Comparison of ENCODE assay signal across 1 cellular context in genomic region chr20:50293244-50294139, GRCh38.
TF ChIP-seq lines count a peak whose summit lies in the region.

No MANE protein-coding gene starts in this region.

TF ChIP-seq in IMR-90, 13 proteins besides CTCF, POLR2A, EP300 and RAD21:
- TF ChIP-seq NFE2L2 (IDR thresholded peaks at IDR 0.05; ENCODE audit: low read depth, low read length) (no peak), MAFK (IDR thresholded peaks at IDR 0.05; ENCODE audit: low read depth, low read length) (no peak), ELK1 (IDR thresholded peaks at IDR 0.05; ENCODE audit: borderline replicate concordance, low read depth, low read length) (no peak), BHLHE40 (IDR thresholded peaks at IDR 0.05; ENCODE audit: low read depth, low read length) (no peak)
TF ChIP-seq in IMR-90: peak in this region for 0.
